ENCODE assay signal across 8 cellular contexts in genomic region chr4:37453004-37453360, GRCh38.
DNase-seq lines count a peak whose midpoint lies in the region; ATAC-seq and TF ChIP-seq lines count a peak whose summit lies in the region.

No MANE protein-coding gene starts in this region.

- H3K4me3 ChIP-seq in mucosa of rectum (ENCODE audit: low read length in 2 of 2) (peak overlapping the region; percentile 76 to 81), thoracic aorta (peak overlapping the region; percentile 73)

- DNase-seq in AML-193 (lab: John Stamatoyannopoulos, UW) (peak; percentile 58 to 67), NCI-H345 (lab: John Stamatoyannopoulos, UW) (peak; percentile 76), thoracic aorta (ENCODE audit: low spot score) (no peak)
- peak; percentile 4 to 7 for DNase-seq in activated CD4-positive, alpha-beta T cell treated with anti-CD3 and anti-CD28 coated beads, Interleukin-2, amount 50 U/mL, for 4 hours

- ATAC-seq in GM18873 (IDR thresholded peaks at IDR 0.05; ENCODE audit: low FRiP score, unreplicated experiment) (peak; percentile 75), HG03354 (IDR thresholded peaks at IDR 0.05; ENCODE audit: poor library complexity, severe bottlenecking, unreplicated experiment) (peak; percentile 75), esophagus mucosa (peak; percentile 78), thoracic aorta (ENCODE audit: insufficient number of reproducible peaks, low FRiP score, low read depth) (no peak)

- H3K9ac ChIP-seq in mucosa of rectum (ENCODE audit: low read depth in 1 of 2, low read length in 2 of 2), result peak overlapping the region; percentile 63 to 75

- H3K27me3 ChIP-seq in mucosa of rectum (ENCODE audit: control insufficient read depth in 2 of 2, insufficient read depth in 2 of 2, low read length in 2 of 2) (peaks cover 0 to 12% of the 10 kb centered on the region in 2 donors), thoracic aorta (replicated peaks; ENCODE audit: insufficient read depth) (peaks cover 9% of the 10 kb centered on the region)

- H3K4me1 ChIP-seq in mucosa of rectum (ENCODE audit: control insufficient read depth in 2 of 2, insufficient read depth in 2 of 2, low read length in 2 of 2) (peaks cover 3 to 21% of the 10 kb centered on the region in 2 donors), thoracic aorta (ENCODE audit: control insufficient read depth in 1 of 2, low read depth in 2 of 2) (peaks cover 0 to 13% of the 10 kb centered on the region in 2 donors)

- peak overlapping the region; percentile 75 to 77 for H3K27ac ChIP-seq in mucosa of rectum (ENCODE audit: low read depth in 2 of 2, low read length in 2 of 2)
- H3K27ac ChIP-seq in thoracic aorta, result no peak overlapping the region

- H3K9me3 ChIP-seq in mucosa of rectum (ENCODE audit: control insufficient read depth in 2 of 2, low read length in 2 of 2), result no peaks in the 10 kb centered on the region
- H3K9me3 ChIP-seq in thoracic aorta, result no peaks in the 10 kb centered on the region

- TF ChIP-seq CTCF in thoracic aorta (IDR thresholded peaks at IDR 0.05), result no peak

- no peaks in the 10 kb centered on the region for H3K36me3 ChIP-seq in mucosa of rectum (ENCODE audit: control insufficient read depth in 2 of 2, insufficient read depth in 2 of 2, low read length in 2 of 2)
- no peaks in the 10 kb centered on the region for H3K36me3 ChIP-seq in thoracic aorta

Comparison
In these comparisons a context has a peak if more than half of its experiments do, and no peak if none do; other contexts are left out.
1. H3K27ac ChIP-seq: peak in mucosa of rectum (2 of 2); none in thoracic aorta (0 of 2).